Comparison of ENCODE assay signal across 8 cellular contexts in genomic region chr5:138138949-138139775, GRCh38. TPM values are rescaled to one million over a fixed set of nuclear protein-coding genes. Genes with fewer than 3 reads are reported as not detected.
DNase-seq lines count a peak whose midpoint lies in the region; ATAC-seq and TF ChIP-seq lines count a peak whose summit lies in the region.

TSS of gene NME5 (minus strand) at chr5:138139428. CDS start at chr5:138138780, 648 bp downstream.

- TF ChIP-seq CTCF in endodermal cell (conservative IDR thresholded peaks at IDR 0.05) (no peak), lower lobe of right lung (IDR thresholded peaks at IDR 0.05) (no peak)

- H3K4me3 ChIP-seq in ACC112 (ENCODE audit: low read depth, low read length) (peak within 1 kb of the TSS; percentile 66), endodermal cell (ENCODE audit: low read length) (peak within 1 kb of the TSS; percentile 84), lower lobe of right lung (peak within 1 kb of the TSS; percentile 64)

- H3K27me3 ChIP-seq in ACC112 (ENCODE audit: insufficient read depth, low read length) (no peaks in the 10 kb centered on the region), endodermal cell (ENCODE audit: control insufficient read depth, insufficient read depth, low read length, poor library complexity, severe bottlenecking) (no peaks in the 10 kb centered on the region), lower lobe of right lung (ENCODE audit: low read depth) (peaks cover 3% of the 10 kb centered on the region)

- peak within 1 kb of the TSS; percentile 72 for H3K4me3 Mint-ChIP-seq in endodermal cell

- no peaks in the 10 kb centered on the region for H3K36me3 Mint-ChIP-seq in endodermal cell (ENCODE audit: low read depth)

- 5 to 10% methylated on average over 16 to 31 of the region's 31 CpGs for WGBS in endodermal cell (ENCODE audit: insufficient coverage in 1 of 2, insufficient read length in 1 of 2), 2 experiments

- no peaks in the 10 kb centered on the region for H3K9me3 Mint-ChIP-seq in endodermal cell

- intact Hi-C loops in lower lobe of right lung (cut with DNase I) = no loop called here

- peak within 1 kb of the TSS; percentile 85 for H2AFZ ChIP-seq in ACC112 (ENCODE audit: low read length, unreplicated experiment)

- peak; percentile 63 for ATAC-seq in GM21360 (IDR thresholded peaks at IDR 0.05; ENCODE audit: unreplicated experiment)
- ATAC-seq in lower lobe of right lung = peak; percentile 94 to 96
- ATAC-seq in HG03175 (IDR thresholded peaks at IDR 0.05; ENCODE audit: unreplicated experiment) = no peak

- H3K27ac ChIP-seq in ACC112 (ENCODE audit: low read depth, low read length) = no peak within 1 kb of the TSS
- H3K27ac ChIP-seq in endodermal cell (ENCODE audit: low read depth, low read length) = no peak within 1 kb of the TSS
- H3K27ac ChIP-seq in lower lobe of right lung = no peak within 1 kb of the TSS
- H3K27ac ChIP-seq in temporal lobe (ENCODE audit: low read depth, low read length) = no peak within 1 kb of the TSS

- H3K4me1 Mint-ChIP-seq in endodermal cell = peaks cover 3% of the 10 kb centered on the region

- no peaks in the 10 kb centered on the region for H3K4me1 ChIP-seq in ACC112 (ENCODE audit: control insufficient read depth, insufficient read depth, low read length, unreplicated experiment)
- H3K4me1 ChIP-seq in endodermal cell (ENCODE audit: control insufficient read depth, insufficient read depth, low read length) = no peaks in the 10 kb centered on the region
- H3K4me1 ChIP-seq in lower lobe of right lung = peaks cover 6% of the 10 kb centered on the region

- peak within 1 kb of the TSS; percentile 42 for H3K9ac ChIP-seq in endodermal cell (ENCODE audit: extremely low read depth, low read length, poor library complexity, severe bottlenecking)

- no peaks in the 10 kb centered on the region for H3K36me3 ChIP-seq in ACC112 (ENCODE audit: insufficient read depth, low read length)
- H3K36me3 ChIP-seq in endodermal cell (ENCODE audit: control insufficient read depth, insufficient read depth, low read length) = no peaks in the 10 kb centered on the region
- no peaks in the 10 kb centered on the region for H3K36me3 ChIP-seq in lower lobe of right lung

- DNase-seq in NCI-H526 treated with DMSO at 0.1 percent for 48 hours (lab: John Stamatoyannopoulos, UW) (peak; percentile 71), endodermal cell (peak; percentile 92), lower lobe of right lung (peak; percentile 78), AML-193 (lab: John Stamatoyannopoulos, UW) (no peak)

- H3K27me3 Mint-ChIP-seq in endodermal cell (ENCODE audit: insufficient read depth) = peaks cover 5% of the 10 kb centered on the region

- no peak within 1 kb of the TSS for H3K27ac Mint-ChIP-seq in endodermal cell

- H3K9me3 ChIP-seq in endodermal cell (ENCODE audit: control insufficient read depth, low read length) = no peaks in the 10 kb centered on the region
- H3K9me3 ChIP-seq in lower lobe of right lung = no peaks in the 10 kb centered on the region

- no peaks in the 10 kb centered on the region for H3K79me2 ChIP-seq in ACC112 (ENCODE audit: control insufficient read depth, insufficient read depth, low read length, unreplicated experiment)

RNA-seq across cellular contexts. Expression of gene NME5, which starts in this region (rescaled TPM):
- total RNA-seq in endodermal cell = 1 to 10 TPM; 4.7 to 9.2 TPM
- polyA plus RNA-seq in endodermal cell (2013, experiment 1 of 2) = 5.8 TPM
- polyA plus RNA-seq in endodermal cell (2013, experiment 2 of 2) = 5.3 TPM
- total RNA-seq in lower lobe of right lung = 7.3 TPM
- total RNA-seq in temporal lobe = 11.8 TPM

Comparison
In these comparisons a context has a peak if more than half of its experiments do, and no peak if none do; other contexts are left out.
1. DNase-seq: peak in NCI-H526 treated with DMSO at 0.1 percent for 48 hours (single experiment), endodermal cell (single experiment) and lower lobe of right lung (single experiment); none in AML-193 (0 of 2).
2. Peak in every context shown above with its lines, with median percentiles within 50 percentile points of each other: H3K4me3 ChIP-seq.